In the genomic region with DNA sequence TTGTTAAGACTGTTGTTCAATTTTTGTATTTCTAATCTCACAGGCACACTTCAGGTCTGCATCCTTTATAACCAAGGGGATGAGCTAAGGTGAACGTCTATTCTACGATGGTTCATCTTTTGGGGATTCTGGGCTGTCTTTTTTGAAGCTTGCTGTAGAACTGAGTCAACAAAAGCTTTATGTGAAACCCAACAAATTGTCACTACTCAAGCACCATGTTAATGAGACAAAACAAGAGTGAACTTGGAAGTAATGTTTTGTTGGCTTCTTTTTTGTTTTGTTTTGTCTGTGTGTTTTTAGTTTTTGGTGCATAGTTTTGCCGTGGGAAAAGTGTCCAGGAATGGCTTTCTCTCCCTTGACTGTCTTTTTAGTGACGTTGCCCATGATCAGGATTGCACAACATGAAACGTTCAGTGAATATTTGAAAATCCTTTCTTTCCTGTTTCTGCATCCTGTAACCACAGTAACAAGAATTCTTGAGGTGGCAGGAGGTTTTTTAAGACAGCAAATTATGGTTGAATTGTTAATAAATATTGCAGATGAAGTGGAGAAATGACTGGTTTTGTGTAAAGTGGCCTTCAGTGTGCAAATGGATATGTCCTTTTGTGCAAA, we compare ENCODE assay signal across 17 cellular contexts.
A peak's percentile ranks its signal among the peaks of the same experiment; 100 is the strongest.
DNase-seq lines count a peak whose midpoint lies in the region; TF ChIP-seq lines count a peak whose summit lies in the region.
"Had no signal": no experiment of that assay in that cellular context is flagged by ENCODE, and none has a peak within 500 bp of the region (broad histone marks: within the 10 kb centered on the region; RNA-seq: fewer than 3 reads in every experiment).

No MANE protein-coding gene starts in this region.

- H4K20me1 ChIP-seq in GM23248 (ENCODE audit: insufficient read depth): no peaks in the 10 kb centered on the region

- H3K27ac ChIP-seq in GM23248: peak overlapping the region; percentile 55
- no peak overlapping the region for H3K27ac ChIP-seq in SJCRH30
- H3K27ac ChIP-seq: thoracic aorta had no signal

- DNase-seq in AG04449 (ENCODE audit: low read depth, low spot score) (peak; percentile 83), GM23248 (peak; percentile 85), astrocyte of the spinal cord (ENCODE audit: low read depth, low spot score) (peak; percentile 46), lung microvascular endothelial cell (ENCODE audit: low read depth in 2 of 2) (peak; percentile 11 to 50), amygdala (lab: John Stamatoyannopoulos, UW) (no peak), SIG-M5 treated with dmso at 0.1 percent for 504 hours (lab: John Stamatoyannopoulos, UW; ENCODE audit: unreplicated experiment) (no peak), SJCRH30 (no peak)
- DNase-seq in activated CD8-positive, alpha-beta memory T cell treated with anti-CD3 and anti-CD28 coated beads, Interleukin-2, amount 50 U/mL, for 48 hours: no peak
- DNase-seq: activated CD4-positive, alpha-beta T cell treated with anti-CD3 and anti-CD28 coated beads, Interleukin-2, amount 50 U/mL, for 1 hour; activated T-cell treated with anti-CD3 and anti-CD28 coated beads, Interleukin-2, amount 50 U/mL, for 4 hours; BE2C; left colon; naive B cell; NCI-H1092 treated with DMSO at 0.1 percent for 48 hours; posterior cingulate gyrus; SIG-M5 had no signal

- H3K79me2 ChIP-seq in GM23248 (ENCODE audit: insufficient read depth): no peaks in the 10 kb centered on the region

- CTCF ChIA-PET in AG04449 (lab: Yijun Ruan, JAX): interaction anchor here (0.8 to 1.6 kb wide), 2 partner anchors 18 to 49 kb away, joined by 3 to 6 read pairs; no protein-coding TSS in a partner anchor

- TF ChIP-seq CTCF in AG04449 (IDR thresholded peaks at IDR 0.05; ENCODE audit: insufficient read depth, low read length, missing control alignments) (no peak), astrocyte of the spinal cord (IDR thresholded peaks at IDR 0.05; ENCODE audit: low read depth, low read length) (no peak)

- no peaks in the 10 kb centered on the region for H3K9me2 ChIP-seq in GM23248 (ENCODE audit: insufficient read depth)

- H3K4me2 ChIP-seq in GM23248 (ENCODE audit: unreplicated experiment): peak overlapping the region; percentile 6

- peaks cover 10% of the 10 kb centered on the region; the same call in 1 of the 2 replicates for H3K4me1 ChIP-seq in GM23248 (ENCODE audit: insufficient read depth)
- no peaks in the 10 kb centered on the region for H3K4me1 ChIP-seq in SJCRH30
- H3K4me1 ChIP-seq: BE2C had no signal

- no peaks in the 10 kb centered on the region for H3K36me3 ChIP-seq in GM23248 (ENCODE audit: low read depth)
- H3K36me3 ChIP-seq in SJCRH30: no peaks in the 10 kb centered on the region
- H3K36me3 ChIP-seq: BE2C, thoracic aorta had no signal

- H3K9me3 ChIP-seq in GM23248 (ENCODE audit: low read depth) (no peaks in the 10 kb centered on the region), SJCRH30 (replicated peaks) (no peaks in the 10 kb centered on the region)
- H3K9me3 ChIP-seq: BE2C, thoracic aorta had no signal

- H3K9ac ChIP-seq in GM23248: peak overlapping the region; percentile 59

- H3K4me3 ChIP-seq in AG04449 (ENCODE audit: low read depth, low read length): no peak overlapping the region
- H3K4me3 ChIP-seq in GM23248: no peak overlapping the region
- no peak overlapping the region for H3K4me3 ChIP-seq in astrocyte of the spinal cord (ENCODE audit: low read depth, low read length)
- H3K4me3 ChIP-seq in SJCRH30: no peak overlapping the region
- H3K4me3 ChIP-seq: thoracic aorta had no signal

- POLR2A ChIA-PET in AG04449 (lab: Yijun Ruan, JAX): no interaction called here

- no peaks in the 10 kb centered on the region for H3K27me3 ChIP-seq in GM23248 (replicated peaks; ENCODE audit: insufficient read depth)
- no peaks in the 10 kb centered on the region for H3K27me3 ChIP-seq in SJCRH30

- 36 to 43% methylated on average over 5 of the region's 5 CpGs for WGBS in GM23248 (ENCODE audit: low coverage in 1 of 2, low lambda C conversion rate in 2 of 2, missing lambda C conversion rate in 2 of 2), 2 experiments

- H3F3A ChIP-seq in GM23248 (ENCODE audit: insufficient read depth): no peaks in the 10 kb centered on the region

- in situ Hi-C loops in GM23248 (cut with MboI): no loop called here
- in situ Hi-C loops in astrocyte of the spinal cord (cut with HindIII; ENCODE audit: low sequenced_read_pairs): no loop called here

- H2AFZ ChIP-seq in GM23248: peak overlapping the region; percentile 1; the same call in 1 of the 2 replicates

Comparison
In these comparisons a context has a peak if more than half of its experiments do, and no peak if none do; other contexts are left out.
1. DNase-seq: peak in AG04449 (single experiment), GM23248 (single experiment), astrocyte of the spinal cord (single experiment) and lung microvascular endothelial cell (2 of 2); none in amygdala (0 of 56), activated CD8-positive, alpha-beta memory T cell treated with anti-CD3 and anti-CD28 coated beads, Interleukin-2, amount 50 U/mL, for 48 hours (single experiment), SIG-M5 treated with dmso at 0.1 percent for 504 hours (single experiment) and SJCRH30 (0 of 2).